ENCODE assay signal across 8 cellular contexts in the genomic region with DNA sequence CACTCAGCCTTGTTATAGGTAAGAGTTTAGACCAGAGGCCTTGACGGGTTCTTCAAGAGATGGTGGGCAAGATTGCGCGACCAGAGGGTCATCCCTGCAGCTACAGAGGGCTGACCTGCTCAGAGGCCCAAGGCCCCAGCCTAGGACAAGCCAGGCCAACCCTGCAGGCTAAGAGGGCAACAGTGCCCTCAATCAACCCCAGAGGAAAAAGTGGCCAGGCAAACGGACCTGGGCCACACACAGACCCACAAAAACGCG. TPM values are rescaled to one million over a fixed set of nuclear protein-coding genes. Genes with fewer than 3 reads are reported as not detected.
DNase-seq lines count a peak whose midpoint lies in the region; ATAC-seq and TF ChIP-seq lines count a peak whose summit lies in the region.

No MANE protein-coding gene starts in this region.

- peak overlapping the region; percentile 26 for H2BK5ac ChIP-seq in mesenchymal stem cell (ENCODE audit: low read depth, low read length, poor library complexity, severe bottlenecking)

- no peaks in the 10 kb centered on the region for H3K79me1 ChIP-seq in mesenchymal stem cell (replicated peaks; ENCODE audit: low read length, poor library complexity, severe bottlenecking)

- H3K27me3 ChIP-seq in mesenchymal stem cell (ENCODE audit: control insufficient read depth in 1 of 2, insufficient read depth in 1 of 2, low read length in 2 of 2), result no peaks in the 10 kb centered on the region

- peak overlapping the region; percentile 71 for H3K4me2 ChIP-seq in mesenchymal stem cell (ENCODE audit: low read length, poor library complexity, severe bottlenecking)

- intact Hi-C loops in MCF 10A (cut with micrococcal nuclease), result loop anchor here (2.0 to 10.0 kb wide), 2 partner anchors 17 to 239 kb away; a partner anchor contains a TSS

- peak overlapping the region in 1 of 2 experiments; percentile 100 for H3K14ac ChIP-seq in mesenchymal stem cell (ENCODE audit: low read length in 2 of 2)

- H3K9ac ChIP-seq in mesenchymal stem cell (ENCODE audit: low read length), result peak overlapping the region; percentile 100

- H3K4me3 ChIP-seq in mesenchymal stem cell (ENCODE audit: insufficient read depth in 1 of 2, low read depth in 1 of 2, low read length in 2 of 2), result peak overlapping the region; percentile 94 to 100

- peaks cover 53% of the 10 kb centered on the region for H3K4me1 Mint-ChIP-seq in activated T-cell treated with anti-CD3 and anti-CD28 coated beads, Interleukin-2, amount 50 U/mL, for 72 hours (ENCODE audit: low read depth)
- H3K4me1 Mint-ChIP-seq in MCF 10A (ENCODE audit: insufficient read depth, unreplicated experiment) (peaks cover 33% of the 10 kb centered on the region), type B pancreatic cell (ENCODE audit: unreplicated experiment) (peaks cover 61% of the 10 kb centered on the region)

- POLR2A ChIA-PET in MCF 10A (lab: Yijun Ruan, JAX), result interaction anchor here (2.4 to 4.3 kb wide), 2 partner anchors 41 to 294 kb away, joined by 13 to 26 read pairs; a partner anchor contains a TSS

- peaks cover 6% of the 10 kb centered on the region for H3K27me3 Mint-ChIP-seq in activated T-cell treated with anti-CD3 and anti-CD28 coated beads, Interleukin-2, amount 50 U/mL, for 72 hours (ENCODE audit: low read depth)
- H3K27me3 Mint-ChIP-seq in MCF 10A (ENCODE audit: insufficient read depth, unreplicated experiment) (no peaks in the 10 kb centered on the region), type B pancreatic cell (peaks cover 10% of the 10 kb centered on the region)

- no TSS peak for BruUV-seq in MCF 10A (replicated peaks; lab: Mats Ljungman, UMichigan)

- H2BK15ac ChIP-seq in mesenchymal stem cell (ENCODE audit: low read depth, poor library complexity, severe bottlenecking), result no peak overlapping the region

- H3K18ac ChIP-seq in mesenchymal stem cell (ENCODE audit: low read depth in 1 of 2, low read length in 2 of 2), result peak overlapping the region; percentile 98 to 100

- H4K8ac ChIP-seq in mesenchymal stem cell (ENCODE audit: low read length), result peak overlapping the region; percentile 5

- H2BK120ac ChIP-seq in mesenchymal stem cell (ENCODE audit: low read depth, low read length), result peak overlapping the region; percentile 59

- 6% methylated on average over 6 of the region's 6 CpGs for WGBS in mesenchymal stem cell

- H3K4me1 ChIP-seq in mesenchymal stem cell (ENCODE audit: control insufficient read depth, insufficient read depth, low read depth, low read length), result peaks cover 19% of the 10 kb centered on the region

- H2AK5ac ChIP-seq in mesenchymal stem cell (ENCODE audit: low read length, severe bottlenecking), result no peak overlapping the region

- peaks cover 0 to 4% of the 10 kb centered on the region in 2 donors for H3K9me3 Mint-ChIP-seq in activated T-cell treated with anti-CD3 and anti-CD28 coated beads, Interleukin-2, amount 50 U/mL, for 72 hours
- H3K9me3 Mint-ChIP-seq in MCF 10A (ENCODE audit: unreplicated experiment) (no peaks in the 10 kb centered on the region), type B pancreatic cell (peaks cover 4% of the 10 kb centered on the region)

- no peak overlapping the region for H2AFZ ChIP-seq in mesenchymal stem cell (ENCODE audit: low read depth, low read length)

- peak overlapping the region; percentile 64 for H3K27ac Mint-ChIP-seq in activated T-cell treated with anti-CD3 and anti-CD28 coated beads, Interleukin-2, amount 50 U/mL, for 72 hours
- H3K27ac Mint-ChIP-seq in MCF 10A (ENCODE audit: low read depth, unreplicated experiment), result peak overlapping the region; percentile 92
- H3K27ac Mint-ChIP-seq in type B pancreatic cell, result peak overlapping the region; percentile 98

- peak overlapping the region; percentile 94 to 100 for H3K4ac ChIP-seq in mesenchymal stem cell (ENCODE audit: low read depth in 1 of 2, low read length in 2 of 2)

- H3K9me3 ChIP-seq in mesenchymal stem cell (ENCODE audit: control insufficient read depth, low read length), result peaks cover 3% of the 10 kb centered on the region

- CTCF ChIA-PET in MCF 10A (lab: Yijun Ruan, JAX), result interaction anchor here (0.6 kb wide), 1 partner anchor 25 kb away, joined by 3 read pairs; no protein-coding TSS in a partner anchor

- peaks cover 4 to 24% of the 10 kb centered on the region in 2 experiments for H3K36me3 ChIP-seq in mesenchymal stem cell (ENCODE audit: control insufficient read depth in 1 of 2, insufficient read depth in 2 of 2, low read depth in 1 of 2, low read length in 2 of 2)

- TF ChIP-seq CTCF in MCF 10A (IDR thresholded peaks at IDR 0.05; ENCODE audit: unreplicated experiment) (no peak), type B pancreatic cell (conservative IDR thresholded peaks at IDR 0.05) (no peak), omental fat pad (IDR thresholded peaks at IDR 0.05) (no peak)

- ATAC-seq in activated T-cell treated with anti-CD3 and anti-CD28 coated beads, Interleukin-2, amount 50 U/mL, for 72 hours (replicated peaks in 1 of 2), result no peak
- ATAC-seq in omental fat pad (ENCODE audit: low FRiP score), result no peak

- H3K4me3 Mint-ChIP-seq in activated T-cell treated with anti-CD3 and anti-CD28 coated beads, Interleukin-2, amount 50 U/mL, for 72 hours, result peak overlapping the region; percentile 85 to 89
- peak overlapping the region; percentile 91 for H3K4me3 Mint-ChIP-seq in MCF 10A (ENCODE audit: unreplicated experiment)
- H3K4me3 Mint-ChIP-seq in type B pancreatic cell, result peak overlapping the region; percentile 97

- H3K36me3 Mint-ChIP-seq in activated T-cell treated with anti-CD3 and anti-CD28 coated beads, Interleukin-2, amount 50 U/mL, for 72 hours (ENCODE audit: insufficient read depth in 2 of 2), result peaks cover 3 to 16% of the 10 kb centered on the region in 2 donors
- H3K36me3 Mint-ChIP-seq in MCF 10A (ENCODE audit: insufficient read depth, unreplicated experiment) (peaks cover 29% of the 10 kb centered on the region), type B pancreatic cell (peaks cover 21% of the 10 kb centered on the region)

- no peak overlapping the region for H3K23ac ChIP-seq in mesenchymal stem cell (ENCODE audit: low read length in 2 of 2)

- peak overlapping the region; percentile 97 for H4K91ac ChIP-seq in mesenchymal stem cell (ENCODE audit: low read length)

- H2BK12ac ChIP-seq in mesenchymal stem cell (ENCODE audit: low read length in 2 of 2), result peak overlapping the region in 1 of 2 experiments; percentile 22

- peak overlapping the region; percentile 79 for H3K27ac ChIP-seq in mesenchymal stem cell (ENCODE audit: low read length, poor library complexity, severe bottlenecking)

- no peak for DNase-seq in activated T-cell treated with anti-CD3 and anti-CD28 coated beads, Interleukin-2, amount 50 U/mL, for 72 hours
- DNase-seq in activated T-cell treated with anti-CD3 and anti-CD28 coated beads, Interleukin-2, amount 50 U/mL, for 1 hour, result no peak
- no peak for DNase-seq in MCF 10A (ENCODE audit: unreplicated experiment)
- no peak for DNase-seq in mesenchymal stem cell
- no peak for DNase-seq in type B pancreatic cell (ENCODE audit: extremely low spot score, unreplicated experiment)
- DNase-seq in NCI-H2081 (lab: John Stamatoyannopoulos, UW), result no peak
- no peak for DNase-seq in omental fat pad (ENCODE audit: low spot score)
- no peak for DNase-seq in NAMALWA (ENCODE audit: low spot score)

RNA-seq across cellular contexts. Expression of a gene that starts 1.3 kb away (rescaled TPM):
- total RNA-seq in activated T-cell treated with anti-CD3 and anti-CD28 coated beads, Interleukin-2, amount 50 U/mL, for 72 hours, result 10 to 100 TPM; 33.8 to 48.8 TPM
- total RNA-seq in MCF 10A (2022) (33.4 and 41.4 TPM in 2 replicates), type B pancreatic cell (ENCODE audit: low replicate concordance) (32.2 and 33.7 TPM in 2 replicates), omental fat pad (10 to 100 TPM; 16.4 to 26.5 (median 22.0) TPM)
- 42.7 TPM for polyA plus RNA-seq in mesenchymal stem cell (2013, experiment 1 of 2)
- 38.8 TPM for polyA plus RNA-seq in mesenchymal stem cell (2013, experiment 2 of 2)

RNA-seq across cellular contexts. Expression of a gene that starts 23.8 kb away (rescaled TPM):
- not detected for total RNA-seq in activated T-cell treated with anti-CD3 and anti-CD28 coated beads, Interleukin-2, amount 50 U/mL, for 72 hours
- total RNA-seq in MCF 10A (2022) (not detected in 2 replicates), type B pancreatic cell (ENCODE audit: low replicate concordance) (not detected in 2 replicates), omental fat pad (not detected)
- not detected for polyA plus RNA-seq in mesenchymal stem cell (2013, experiment 1 of 2)
- polyA plus RNA-seq in mesenchymal stem cell (2013, experiment 2 of 2), result not detected
